ENCODE assay signal across 9 cellular contexts in genomic region chr9:89498845-89499480, GRCh38. TPM values are rescaled to one million over a fixed set of nuclear protein-coding genes. Genes with fewer than 3 reads are reported as not detected.
DNase-seq lines count a peak whose midpoint lies in the region; ATAC-seq lines count a peak whose summit lies in the region.
"Had no signal": no experiment of that assay in that cellular context is flagged by ENCODE, and none has a peak within 500 bp of the region (broad histone marks: within the 10 kb centered on the region; RNA-seq: fewer than 3 reads in every experiment).

No MANE protein-coding gene starts in this region.

- no peak for ATAC-seq in HG02970 (IDR thresholded peaks at IDR 0.05; ENCODE audit: low FRiP score, unreplicated experiment)

- peak; percentile 76 for DNase-seq in activated CD8-positive, alpha-beta memory T cell treated with anti-CD3 and anti-CD28 coated beads for 24 hours
- DNase-seq in activated CD8-positive, alpha-beta memory T cell treated with anti-CD3 and anti-CD28 coated beads, Interleukin-2, amount 50 U/mL, for 48 hours: no peak
- peak; percentile 88 for DNase-seq in MV-4-11 (lab: John Stamatoyannopoulos, UW)
- DNase-seq in pons (ENCODE audit: low spot score): no peak
- no peak for DNase-seq in NCI-H2029 (lab: John Stamatoyannopoulos, UW)
- DNase-seq: foreskin keratinocyte had no signal

- H3K27me3 ChIP-seq in thymus (ENCODE audit: control insufficient read depth, insufficient read depth): no peaks in the 10 kb centered on the region

- H3K9me3 ChIP-seq in thymus (ENCODE audit: control insufficient read depth): no peaks in the 10 kb centered on the region

- 12% methylated on average over 7 of the region's 7 CpGs for WGBS in thymus

- H3K27ac ChIP-seq in cingulate gyrus (ENCODE audit: low read depth, low read length) (peak overlapping the region; percentile 90), thymus (ENCODE audit: low read depth) (peak overlapping the region; percentile 91)
- H3K27ac ChIP-seq: foreskin keratinocyte had no signal

- H3K4me1 ChIP-seq in thymus (ENCODE audit: control insufficient read depth, insufficient read depth, low read length): peaks cover 48% of the 10 kb centered on the region
- H3K4me1 ChIP-seq: foreskin keratinocyte had no signal

- H3K4me3 ChIP-seq in thymus (ENCODE audit: low read length): peak overlapping the region; percentile 11

- no peaks in the 10 kb centered on the region for H3K36me3 ChIP-seq in thymus (ENCODE audit: control insufficient read depth, insufficient read depth)

RNA-seq across cellular contexts. Expression of gene SEMA4D, which starts 1.1 kb away (rescaled TPM):
- 62.1 TPM for polyA plus RNA-seq in thymus

Comparison
In these comparisons a context has a peak if more than half of its experiments do, and no peak if none do; other contexts are left out.
1. DNase-seq: peak in activated CD8-positive, alpha-beta memory T cell treated with anti-CD3 and anti-CD28 coated beads for 24 hours (single experiment) and MV-4-11 (single experiment); none in activated CD8-positive, alpha-beta memory T cell treated with anti-CD3 and anti-CD28 coated beads, Interleukin-2, amount 50 U/mL, for 48 hours (single experiment), pons (single experiment) and NCI-H2029 (single experiment).